Comparison of ENCODE assay signal across 9 cellular contexts in the genomic region with DNA sequence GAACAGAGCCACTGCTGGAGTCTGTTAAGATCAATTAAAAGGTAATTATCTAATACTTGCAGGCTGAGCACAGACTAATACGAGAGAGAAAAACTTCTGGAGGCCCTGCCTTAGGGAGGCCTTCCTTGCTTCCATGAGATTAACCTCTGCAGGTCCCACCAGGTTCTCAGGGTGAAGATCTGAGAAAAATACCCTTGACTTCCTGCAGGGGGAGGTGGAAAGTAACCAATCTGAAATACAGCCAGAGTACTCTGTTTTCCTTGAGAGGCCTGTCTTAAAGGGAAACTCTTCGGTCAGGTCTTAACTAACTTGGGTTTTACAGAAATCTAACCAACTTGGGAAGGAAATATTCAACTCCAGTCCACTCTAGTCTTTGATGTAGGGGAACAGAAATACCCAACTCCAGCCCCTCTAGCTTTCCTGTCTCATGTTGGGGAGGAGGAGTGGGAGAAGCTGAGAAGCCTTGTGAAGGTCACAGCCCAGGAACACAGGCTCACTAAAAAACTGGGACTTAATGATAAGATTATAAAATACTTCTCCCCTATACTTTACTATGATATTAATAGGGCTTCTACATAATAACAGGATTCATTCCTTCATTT.
DNase-seq lines count a peak whose midpoint lies in the region; ATAC-seq and TF ChIP-seq lines count a peak whose summit lies in the region.
"Had no signal": no experiment of that assay in that cellular context is flagged by ENCODE, and none has a peak within 500 bp of the region (broad histone marks: within the 10 kb centered on the region; RNA-seq: fewer than 3 reads in every experiment).

No MANE protein-coding gene starts in this region.

- no peaks in the 10 kb centered on the region for H3K36me3 ChIP-seq in GM23338 (ENCODE audit: insufficient read depth)

- no peak overlapping the region for H3K27ac Mint-ChIP-seq in GM23338
- no peak overlapping the region for H3K27ac Mint-ChIP-seq in activated CD8-positive, alpha-beta T cell treated with anti-CD3 and anti-CD28 coated beads, Interleukin-2, amount 10 ng/mL, durations not matched to agents 7 days and 5 days

- peak; percentile 56 for DNase-seq in ACHN
- peak; percentile 26 for DNase-seq in GM03348 (ENCODE audit: low spot score)
- DNase-seq in GM23338 (ENCODE audit: low spot score): peak; percentile 80
- DNase-seq in KBM-7: peak; percentile 51
- DNase-seq in activated CD8-positive, alpha-beta T cell treated with anti-CD3 and anti-CD28 coated beads, Interleukin-2, amount 10 ng/mL, durations not matched to agents 7 days and 5 days: peak; percentile 27
- DNase-seq in islet precursor cell: peak; percentile 76
- no peak for DNase-seq in NCI-H2081 treated with DMSO at 0.1 percent for 48 hours (lab: John Stamatoyannopoulos, UW)
- no peak for DNase-seq in activated CD4-positive, alpha-beta T cell treated with anti-CD3 and anti-CD28 coated beads for 48 hours
- DNase-seq: naive B cell had no signal

- POLR2A ChIA-PET in activated CD8-positive, alpha-beta T cell treated with anti-CD3 and anti-CD28 coated beads, Interleukin-2, amount 10 ng/mL, durations not matched to agents 7 days and 5 days (lab: Charles Lee): no interaction called here

- in situ Hi-C loops in ACHN (cut with HindIII; ENCODE audit: low pct_ligation_motif_present, low pct_unique_long_range_greater_than_20kb, low sequenced_read_pairs) (no loop called here), KBM-7 (cut with MboI; ENCODE audit: low pct_unique_long_range_greater_than_20kb, low sequenced_read_pairs) (no loop called here)

- H4K20me1 ChIP-seq in GM23338 (replicated peaks; ENCODE audit: insufficient read depth): no peaks in the 10 kb centered on the region; the same call in 1 of the 2 replicates

- H3K4me2 ChIP-seq in GM23338: no peak overlapping the region

- peak; percentile 97 for ATAC-seq in GM23338
- ATAC-seq in activated CD8-positive, alpha-beta T cell treated with anti-CD3 and anti-CD28 coated beads, Interleukin-2, amount 10 ng/mL, durations not matched to agents 7 days and 5 days: peak; percentile 72

- H3K9me2 ChIP-seq in GM23338 (ENCODE audit: insufficient read depth): no peaks in the 10 kb centered on the region

- H3K79me2 ChIP-seq in GM23338 (replicated peaks; ENCODE audit: insufficient read depth): no peaks in the 10 kb centered on the region

- peaks cover 7% of the 10 kb centered on the region; the same call in 2 of the 3 replicates for H3K36me3 Mint-ChIP-seq in GM23338 (ENCODE audit: low read depth)
- peaks cover 14% of the 10 kb centered on the region for H3K36me3 Mint-ChIP-seq in activated CD8-positive, alpha-beta T cell treated with anti-CD3 and anti-CD28 coated beads, Interleukin-2, amount 10 ng/mL, durations not matched to agents 7 days and 5 days (ENCODE audit: low read depth)

- H3K4me1 ChIP-seq in GM23338 (ENCODE audit: insufficient read depth): no peaks in the 10 kb centered on the region

- H3F3A ChIP-seq in GM23338 (replicated peaks; ENCODE audit: low read depth): no peaks in the 10 kb centered on the region

- CTCF ChIA-PET in activated CD8-positive, alpha-beta T cell treated with anti-CD3 and anti-CD28 coated beads, Interleukin-2, amount 10 ng/mL, durations not matched to agents 7 days and 5 days (lab: Charles Lee): interaction anchor here (0.8 to 2.4 kb wide), 9 partner anchors 9 to 89 kb away, joined by 3 to 7 read pairs (median 4); no protein-coding TSS in a partner anchor

- no peaks in the 10 kb centered on the region for H3K27me3 ChIP-seq in GM23338 (ENCODE audit: insufficient read depth)

- TF ChIP-seq CTCF in GM23338 (conservative IDR thresholded peaks at IDR 0.05; ENCODE audit: low read depth in 2 of 2): peak; percentile 65 to 69

- H3K4me3 ChIP-seq in GM23338: no peak overlapping the region

- H3K4me1 Mint-ChIP-seq in GM23338: no peaks in the 10 kb centered on the region
- peaks cover 3% of the 10 kb centered on the region for H3K4me1 Mint-ChIP-seq in activated CD8-positive, alpha-beta T cell treated with anti-CD3 and anti-CD28 coated beads, Interleukin-2, amount 10 ng/mL, durations not matched to agents 7 days and 5 days (ENCODE audit: low read depth)
- H3K4me1 Mint-ChIP-seq: naive B cell had no signal

- H2AFZ ChIP-seq in GM23338: no peak overlapping the region

- H3K9me3 Mint-ChIP-seq in GM23338: no peaks in the 10 kb centered on the region
- no peaks in the 10 kb centered on the region for H3K9me3 Mint-ChIP-seq in activated CD8-positive, alpha-beta T cell treated with anti-CD3 and anti-CD28 coated beads, Interleukin-2, amount 10 ng/mL, durations not matched to agents 7 days and 5 days (ENCODE audit: insufficient read depth)

- no peak overlapping the region for H3K27ac ChIP-seq in GM23338 (ENCODE audit: low read depth)

- no peak overlapping the region for H3K4me3 Mint-ChIP-seq in GM23338
- H3K4me3 Mint-ChIP-seq in activated CD8-positive, alpha-beta T cell treated with anti-CD3 and anti-CD28 coated beads, Interleukin-2, amount 10 ng/mL, durations not matched to agents 7 days and 5 days: no peak overlapping the region
- H3K4me3 Mint-ChIP-seq: naive B cell had no signal

- H3K27me3 Mint-ChIP-seq in GM23338 (ENCODE audit: insufficient read depth, low read depth, poor library complexity): no peaks in the 10 kb centered on the region
- H3K27me3 Mint-ChIP-seq in activated CD8-positive, alpha-beta T cell treated with anti-CD3 and anti-CD28 coated beads, Interleukin-2, amount 10 ng/mL, durations not matched to agents 7 days and 5 days (ENCODE audit: low read depth): no peaks in the 10 kb centered on the region
- H3K27me3 Mint-ChIP-seq: naive B cell had no signal

TF ChIP-seq in GM23338, 12 proteins besides CTCF, POLR2A, EP300 and RAD21:
- TF ChIP-seq POLR2AphosphoS5 (IDR thresholded peaks at IDR 0.05; ENCODE audit: low read depth) (no peak), ZNF331 (CRISPR knock-in tag; IDR thresholded peaks at IDR 0.05; ENCODE audit: low read depth) (no peak), EZH2 (IDR thresholded peaks at IDR 0.05; ENCODE audit: low read depth, unreplicated experiment) (no peak)
- TF ChIP-seq, protein P1, sequence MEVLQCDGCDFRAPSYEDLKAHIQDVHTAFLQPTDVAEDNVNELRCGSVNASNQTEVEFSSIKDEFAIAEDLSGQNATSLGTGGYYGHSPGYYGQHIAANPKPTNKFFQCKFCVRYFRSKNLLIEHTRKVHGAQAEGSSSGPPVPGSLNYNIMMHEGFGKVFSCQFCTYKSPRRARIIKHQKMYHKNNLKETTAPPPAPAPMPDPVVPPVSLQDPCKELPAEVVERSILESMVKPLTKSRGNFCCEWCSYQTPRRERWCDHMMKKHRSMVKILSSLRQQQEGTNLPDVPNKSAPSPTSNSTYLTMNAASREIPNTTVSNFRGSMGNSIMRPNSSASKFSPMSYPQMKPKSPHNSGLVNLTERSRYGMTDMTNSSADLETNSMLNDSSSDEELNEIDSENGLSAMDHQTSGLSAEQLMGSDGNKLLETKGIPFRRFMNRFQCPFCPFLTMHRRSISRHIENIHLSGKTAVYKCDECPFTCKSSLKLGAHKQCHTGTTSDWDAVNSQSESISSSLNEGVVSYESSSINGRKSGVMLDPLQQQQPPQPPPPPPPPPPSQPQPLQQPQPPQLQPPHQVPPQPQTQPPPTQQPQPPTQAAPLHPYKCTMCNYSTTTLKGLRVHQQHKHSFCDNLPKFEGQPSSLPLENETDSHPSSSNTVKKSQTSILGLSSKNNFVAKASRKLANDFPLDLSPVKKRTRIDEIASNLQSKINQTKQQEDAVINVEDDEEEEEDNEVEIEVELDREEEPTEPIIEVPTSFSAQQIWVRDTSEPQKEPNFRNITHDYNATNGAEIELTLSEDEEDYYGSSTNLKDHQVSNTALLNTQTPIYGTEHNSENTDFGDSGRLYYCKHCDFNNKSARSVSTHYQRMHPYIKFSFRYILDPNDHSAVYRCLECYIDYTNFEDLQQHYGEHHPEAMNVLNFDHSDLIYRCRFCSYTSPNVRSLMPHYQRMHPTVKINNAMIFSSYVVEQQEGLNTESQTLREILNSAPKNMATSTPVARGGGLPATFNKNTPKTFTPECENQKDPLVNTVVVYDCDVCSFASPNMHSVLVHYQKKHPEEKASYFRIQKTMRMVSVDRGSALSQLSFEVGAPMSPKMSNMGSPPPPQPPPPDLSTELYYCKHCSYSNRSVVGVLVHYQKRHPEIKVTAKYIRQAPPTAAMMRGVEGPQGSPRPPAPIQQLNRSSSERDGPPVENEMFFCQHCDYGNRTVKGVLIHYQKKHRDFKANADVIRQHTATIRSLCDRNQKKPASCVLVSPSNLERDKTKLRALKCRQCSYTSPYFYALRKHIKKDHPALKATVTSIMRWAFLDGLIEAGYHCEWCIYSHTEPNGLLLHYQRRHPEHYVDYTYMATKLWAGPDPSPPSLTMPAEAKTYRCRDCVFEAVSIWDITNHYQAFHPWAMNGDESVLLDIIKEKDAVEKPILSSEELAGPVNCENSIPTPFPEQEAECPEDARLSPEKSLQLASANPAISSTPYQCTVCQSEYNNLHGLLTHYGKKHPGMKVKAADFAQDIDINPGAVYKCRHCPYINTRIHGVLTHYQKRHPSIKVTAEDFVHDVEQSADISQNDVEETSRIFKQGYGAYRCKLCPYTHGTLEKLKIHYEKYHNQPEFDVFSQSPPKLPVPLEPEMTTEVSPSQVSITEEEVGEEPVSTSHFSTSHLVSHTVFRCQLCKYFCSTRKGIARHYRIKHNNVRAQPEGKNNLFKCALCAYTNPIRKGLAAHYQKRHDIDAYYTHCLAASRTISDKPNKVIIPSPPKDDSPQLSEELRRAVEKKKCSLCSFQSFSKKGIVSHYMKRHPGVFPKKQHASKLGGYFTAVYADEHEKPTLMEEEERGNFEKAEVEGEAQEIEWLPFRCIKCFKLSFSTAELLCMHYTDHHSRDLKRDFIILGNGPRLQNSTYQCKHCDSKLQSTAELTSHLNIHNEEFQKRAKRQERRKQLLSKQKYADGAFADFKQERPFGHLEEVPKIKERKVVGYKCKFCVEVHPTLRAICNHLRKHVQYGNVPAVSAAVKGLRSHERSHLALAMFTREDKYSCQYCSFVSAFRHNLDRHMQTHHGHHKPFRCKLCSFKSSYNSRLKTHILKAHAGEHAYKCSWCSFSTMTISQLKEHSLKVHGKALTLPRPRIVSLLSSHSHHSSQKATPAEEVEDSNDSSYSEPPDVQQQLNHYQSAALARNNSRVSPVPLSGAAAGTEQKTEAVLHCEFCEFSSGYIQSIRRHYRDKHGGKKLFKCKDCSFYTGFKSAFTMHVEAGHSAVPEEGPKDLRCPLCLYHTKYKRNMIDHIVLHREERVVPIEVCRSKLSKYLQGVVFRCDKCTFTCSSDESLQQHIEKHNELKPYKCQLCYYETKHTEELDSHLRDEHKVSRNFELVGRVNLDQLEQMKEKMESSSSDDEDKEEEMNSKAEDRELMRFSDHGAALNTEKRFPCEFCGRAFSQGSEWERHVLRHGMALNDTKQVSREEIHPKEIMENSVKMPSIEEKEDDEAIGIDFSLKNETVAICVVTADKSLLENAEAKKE (CRISPR knock-in tag; IDR thresholded peaks at IDR 0.05): peak; percentile 91

Comparison
In these comparisons a context has a peak if more than half of its experiments do, and no peak if none do; other contexts are left out.
1. DNase-seq: peak in ACHN (single experiment), GM03348 (single experiment), GM23338 (single experiment), KBM-7 (single experiment), activated CD8-positive, alpha-beta T cell treated with anti-CD3 and anti-CD28 coated beads, Interleukin-2, amount 10 ng/mL, durations not matched to agents 7 days and 5 days (single experiment) and islet precursor cell (single experiment); none in NCI-H2081 treated with DMSO at 0.1 percent for 48 hours (single experiment) and activated CD4-positive, alpha-beta T cell treated with anti-CD3 and anti-CD28 coated beads for 48 hours (single experiment).